8 cellular contexts compared by ENCODE assay signal in the genomic region with DNA sequence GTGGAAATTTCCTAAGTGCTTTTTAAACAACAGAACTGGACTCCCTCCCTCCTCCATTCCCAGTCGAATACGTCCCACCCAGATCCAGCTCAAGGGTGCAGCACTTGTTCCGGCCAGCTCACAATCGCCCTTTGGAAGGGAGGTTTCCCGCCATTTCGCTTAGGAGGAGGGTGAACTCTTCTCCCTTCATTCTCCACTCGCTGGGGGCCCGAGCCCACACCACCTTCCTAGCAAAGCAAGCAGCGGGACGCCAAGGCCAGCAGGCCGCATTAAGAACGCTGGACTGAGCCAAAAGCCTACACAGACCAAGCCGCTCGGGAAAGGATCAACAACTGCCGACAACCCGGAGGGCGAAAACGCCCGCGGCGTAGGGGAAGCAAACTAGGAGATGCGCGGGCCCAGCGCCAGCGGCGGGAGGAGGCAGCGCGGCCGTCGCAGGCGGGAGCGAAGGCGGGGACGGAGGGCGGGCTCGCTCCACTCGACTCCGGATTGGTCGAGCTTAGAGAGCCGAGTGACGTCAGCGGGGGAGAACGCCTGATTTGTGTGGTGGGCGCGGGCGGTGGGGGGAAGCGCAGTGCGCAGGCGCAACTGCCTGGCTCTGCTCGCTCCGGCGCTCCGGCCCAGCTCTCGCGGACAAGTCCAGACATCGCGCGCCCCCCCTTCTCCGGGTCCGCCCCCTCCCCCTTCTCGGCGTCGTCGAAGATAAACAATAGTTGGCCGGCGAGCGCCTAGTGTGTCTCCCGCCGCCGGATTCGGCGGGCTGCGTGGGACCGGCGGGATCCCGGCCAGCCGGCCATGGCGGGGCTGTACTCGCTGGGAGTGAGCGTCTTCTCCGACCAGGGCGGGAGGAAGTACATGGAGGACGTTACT. TPM values are rescaled to one million over a fixed set of nuclear protein-coding genes. Genes with fewer than 3 reads are reported as not detected.
DNase-seq lines count a peak whose midpoint lies in the region; ATAC-seq, FAIRE-seq and TF ChIP-seq lines count a peak whose summit lies in the region.

PPM1D (plus strand) TSS at position 574 of the 870 bp plus-strand sequence; CDS start at position 796, 222 bp downstream.

- peaks cover 10% of the 10 kb centered on the region for H4K20me1 ChIP-seq in HepG2 (ENCODE audit: insufficient read depth, low read length)

- no peak for TF ChIP-seq CTCF in CD4-positive, alpha-beta T cell (IDR thresholded peaks at IDR 0.05)
- peak; percentile 38 for TF ChIP-seq CTCF in HepG2 (CRISPR knock-in tag; IDR thresholded peaks at IDR 0.05)

- peak; percentile 95 to 98 (median 97) for DNase-seq in CD4-positive, alpha-beta T cell
- DNase-seq in NCI-H82 (lab: John Stamatoyannopoulos, UW) (peak; percentile 100), dermis blood vessel endothelial cell (peak; percentile 100), HepG2 (ENCODE audit: low spot score) (peak; percentile 99)
- peak; percentile 98 to 99 for DNase-seq in activated CD4-positive, alpha-beta T cell treated with anti-CD3 and anti-CD28 coated beads, Interleukin-2, amount 50 U/mL, for 48 hours
- peak; percentile 96 to 98 for DNase-seq in stimulated activated CD4-positive, alpha-beta T cell treated with anti-CD3 and anti-CD28 coated beads, Interleukin-2, amount 100 ng/mL, for 48 hours

- no peaks in the 10 kb centered on the region for H3K27me3 ChIP-seq in CD4-positive, alpha-beta T cell (ENCODE audit: control insufficient read depth, insufficient read depth, low read length)
- H3K27me3 ChIP-seq in HepG2 (ENCODE audit: control insufficient read depth in 1 of 2, insufficient read depth in 2 of 2, low read length in 2 of 2): no peaks in the 10 kb centered on the region; a peak in 1 of 5 replicates

- no peaks in the 10 kb centered on the region for H3K36me3 ChIP-seq in HepG2 (replicated peaks in 1 of 2; ENCODE audit: control insufficient read depth in 1 of 2, insufficient read depth in 2 of 2, low read length in 2 of 2)

- peak; percentile 95 for ATAC-seq in CD4-positive, alpha-beta T cell (ENCODE audit: poor library complexity)
- peak; percentile 87 for ATAC-seq in GM19452 (IDR thresholded peaks at IDR 0.05; ENCODE audit: unreplicated experiment)
- peak; percentile 51 for ATAC-seq in HG03575 (IDR thresholded peaks at IDR 0.05; ENCODE audit: extremely low read depth, insufficient number of reproducible peaks, low FRiP score, unreplicated experiment)
- ATAC-seq in HepG2: peak; percentile 89

- TF ChIP-seq EP300 in HepG2 (IDR thresholded peaks at IDR 0.05; ENCODE audit: low read depth in 2 of 2, low read length in 2 of 2): peak; percentile 21 to 34; a peak in 2 of 4 replicates
- peak; percentile 79 for TF ChIP-seq EP300 in HepG2 (CRISPR knock-in tag; IDR thresholded peaks at IDR 0.05; ENCODE audit: borderline replicate concordance)

- H3K4me1 ChIP-seq in HepG2 (ENCODE audit: insufficient read depth, low read length): peaks cover 31% of the 10 kb centered on the region

- H3K27me3 Mint-ChIP-seq in CD4-positive, alpha-beta T cell: no peaks in the 10 kb centered on the region

- intact Hi-C loops in CD4-positive, alpha-beta T cell (cut with DNase I, micrococcal nuclease): loop anchor here (2.0 to 5.0 kb wide), 6 partner anchors 37 to 1493 kb away; partner anchors contain the start of genes USP32 (in 2 of the 2), BCAS3 (in 1 of the 2) and TRIM37 (in 1 of the 2)
- intact Hi-C loops in HepG2 (cut with micrococcal nuclease; ENCODE audit: unreplicated experiment): loop anchor here (2.0 kb wide), 2 partner anchors 39 to 77 kb away; partner anchors contain the start of gene BCAS3

- H2AFZ ChIP-seq in HepG2 (ENCODE audit: low read length): peak within 1 kb of the TSS; percentile 74

- peak; percentile 60 for TF ChIP-seq RAD21 in HepG2 (CRISPR knock-in tag; IDR thresholded peaks at IDR 0.05)

- CTCF ChIA-PET in CD4-positive, alpha-beta T cell (lab: Charles Lee): interaction anchor here (1.6 kb wide), 1 partner anchor 38 kb away, joined by 5 read pairs; no protein-coding TSS in a partner anchor
- CTCF ChIA-PET in HepG2 (lab: Yijun Ruan, JAX; ENCODE audit: low intra/inter-chr PET ratio, low total read pairs): no interaction called here

- peak within 1 kb of the TSS; percentile 96 for H3K9ac ChIP-seq in HepG2 (ENCODE audit: insufficient read depth, low read depth, low read length)

- H3K4me2 ChIP-seq in HepG2 (ENCODE audit: low read depth, low read length): peak within 1 kb of the TSS; percentile 86

- H3K27ac ChIP-seq in CD4-positive, alpha-beta T cell (ENCODE audit: low read depth, low read length): peak within 1 kb of the TSS; percentile 84
- peak within 1 kb of the TSS; percentile 98 for H3K27ac ChIP-seq in HepG2 (ENCODE audit: extremely low read length, insufficient read depth, low read length)

- WGBS in HepG2 (ENCODE audit: low lambda C conversion rate): under 1% methylated on average over 53 of the region's 83 CpGs

- H3K4me3 ChIP-seq in HepG2 (replicated peaks in 1 of 3; ENCODE audit: insufficient read depth in 1 of 3, low read depth in 2 of 3, low read length in 3 of 3): peak within 1 kb of the TSS; percentile 86 to 99 (median 98)

- no peaks in the 10 kb centered on the region for H3K9me3 Mint-ChIP-seq in CD4-positive, alpha-beta T cell

- POLR2A ChIA-PET in CD4-positive, alpha-beta T cell (lab: Charles Lee): interaction anchor here (0.6 to 1.9 kb wide), 15 partner anchors 8 to 1263 kb away, joined by 3 to 22 read pairs (median 4); partner anchors contain the start of genes BCAS3, BRIP1, PTRH2 and USP32
- POLR2A ChIA-PET in HepG2 (lab: Yijun Ruan, JAX): interaction anchor here (0.8 to 2.0 kb wide), 37 partner anchors 9 to 980 kb away, joined by 3 to 42 read pairs (median 4); partner anchors contain the start of genes APPBP2, BCAS3, CLTC and RNFT1

- H3K4me3 Mint-ChIP-seq in CD4-positive, alpha-beta T cell: peak within 1 kb of the TSS; percentile 98

- in situ Hi-C loops in HepG2 (cut with HindIII; ENCODE audit: extremely low pct_ligation_motif_present, low pct_unique_long_range_greater_than_20kb): no loop called here

- H3K4me1 Mint-ChIP-seq in CD4-positive, alpha-beta T cell (ENCODE audit: low read depth): peaks cover 50% of the 10 kb centered on the region

- no TSS peak for BruUV-seq in HepG2 (replicated peaks; lab: Mats Ljungman, UMichigan)

- H3K79me2 ChIP-seq in HepG2 (ENCODE audit: insufficient read depth, low read length): peaks cover 47% of the 10 kb centered on the region

- H3K9me3 ChIP-seq in CD4-positive, alpha-beta T cell (ENCODE audit: control insufficient read depth, low read length): no peaks in the 10 kb centered on the region
- H3K9me3 ChIP-seq in HepG2 (ENCODE audit: low read length): no peaks in the 10 kb centered on the region

- TF ChIP-seq POLR2A in HepG2 (IDR thresholded peaks at IDR 0.05; ENCODE audit: insufficient read depth in 1 of 2, low read depth in 2 of 2, low read length in 2 of 2): peak; percentile 84 to 88

- FAIRE-seq in HepG2 (lab: Jason Lieb, UNC): peak; percentile 92

- peaks cover 17% of the 10 kb centered on the region for H3K36me3 Mint-ChIP-seq in CD4-positive, alpha-beta T cell (ENCODE audit: low read depth)

- peak within 1 kb of the TSS; percentile 94 for H3K27ac Mint-ChIP-seq in CD4-positive, alpha-beta T cell

TF ChIP-seq in HepG2, 621 proteins besides CTCF, POLR2A, EP300 and RAD21 (continues in another document):
- TF ChIP-seq, protein P1, sequence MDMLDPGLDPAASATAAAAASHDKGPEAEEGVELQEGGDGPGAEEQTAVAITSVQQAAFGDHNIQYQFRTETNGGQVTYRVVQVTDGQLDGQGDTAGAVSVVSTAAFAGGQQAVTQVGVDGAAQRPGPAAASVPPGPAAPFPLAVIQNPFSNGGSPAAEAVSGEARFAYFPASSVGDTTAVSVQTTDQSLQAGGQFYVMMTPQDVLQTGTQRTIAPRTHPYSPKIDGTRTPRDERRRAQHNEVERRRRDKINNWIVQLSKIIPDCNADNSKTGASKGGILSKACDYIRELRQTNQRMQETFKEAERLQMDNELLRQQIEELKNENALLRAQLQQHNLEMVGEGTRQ (IDR thresholded peaks at IDR 0.05; ENCODE audit: low read depth, low read length): no peak
- TF ChIP-seq, protein P1 (CRISPR knock-in tag; IDR thresholded peaks at IDR 0.05; ENCODE audit: borderline replicate concordance): no peak; the same call in 1 of the 2 replicates
- peak; percentile 92 for TF ChIP-seq ZNF333 (CRISPR knock-in tag; IDR thresholded peaks at IDR 0.05; ENCODE audit: borderline replicate concordance)

RNA-seq across cellular contexts. Expression of gene PPM1D, which starts in this region (rescaled TPM):
- 10 to 100 TPM; 18.1 to 18.3 TPM for total RNA-seq in CD4-positive, alpha-beta T cell
- total RNA-seq in dermis blood vessel endothelial cell (30.6 and 42.5 TPM in 2 replicates), HepG2 (2016; rRNA removed; fragmentation: Illumina TruSeq; extraction: Trizol) (26.2 and 32.3 TPM in 2 replicates)
- 24.3 and 34.3 TPM in 2 replicates for total RNA-seq in HepG2 (2016; cell fraction: cytosol; rRNA removed; fragmentation: Illumina TruSeq; extraction: Trizol; ENCODE audit: low read depth)
- 26.8 and 33.7 TPM in 2 replicates for total RNA-seq in HepG2 (2016; cell fraction: insoluble cytoplasmic fraction; rRNA removed; fragmentation: Illumina TruSeq; extraction: Trizol)
- total RNA-seq in HepG2 (2016; cell fraction: membrane; rRNA removed; fragmentation: Illumina TruSeq; extraction: Trizol): 16.7 and 17.3 TPM in 2 replicates
- 18.8 and 22.5 TPM in 2 replicates for total RNA-seq in HepG2 (2016; cell fraction: nucleus; rRNA removed; fragmentation: Illumina TruSeq; extraction: Trizol)
- 7.3 and 8.0 TPM in 2 replicates for polyA plus RNA-seq in HepG2 (2011; rRNA removed)
- polyA plus RNA-seq in HepG2 (2011; cell fraction: cytosol; rRNA removed): 5.0 and 7.2 TPM in 2 replicates
- 3.7 and 4.9 TPM in 2 replicates for polyA plus RNA-seq in HepG2 (2011; cell fraction: nucleus; rRNA removed)
- polyA plus RNA-seq in HepG2 (2012): 11.2 and 12.0 TPM in 2 replicates
- polyA plus RNA-seq in HepG2 (2016; cell fraction: cytosol; fragmentation: Illumina TruSeq; extraction: Trizol; ENCODE audit: low read depth): 2.3 and 2.4 TPM in 2 replicates
- 39.7 and 39.9 TPM in 2 replicates for polyA plus RNA-seq in HepG2 (2016; cell fraction: insoluble cytoplasmic fraction; fragmentation: Illumina TruSeq; extraction: Trizol; ENCODE audit: low read depth)
- 7.4 and 8.2 TPM in 2 replicates for polyA plus RNA-seq in HepG2 (2016; cell fraction: membrane; fragmentation: Illumina TruSeq; extraction: Trizol; ENCODE audit: low read depth)
- polyA plus RNA-seq in HepG2 (2016; cell fraction: nucleus; fragmentation: Illumina TruSeq; extraction: Trizol; ENCODE audit: insufficient read depth, low read depth): 26.4 and 26.9 TPM in 2 replicates
- polyA minus RNA-seq in HepG2 (2011; rRNA and poly(A)+ RNA removed; ENCODE audit: low replicate concordance): 11.5 and 16.5 TPM in 2 replicates
- 6.4 and 7.6 TPM in 2 replicates for polyA minus RNA-seq in HepG2 (2011; cell fraction: cytosol; rRNA and poly(A)+ RNA removed)
- polyA minus RNA-seq in HepG2 (2011; cell fraction: nucleus; rRNA and poly(A)+ RNA removed): 9.3 and 11.1 TPM in 2 replicates

Comparison
In these comparisons a context has a peak if more than half of its experiments do, and no peak if none do; other contexts are left out.
1. Peak in every context shown above with its lines: DNase-seq, ATAC-seq, H3K4me3 ChIP-seq and H3K27ac ChIP-seq.